1 cellular context compared by ENCODE assay signal in genomic region chr16:2500937-2501750, GRCh38.
A peak's percentile ranks its signal among the peaks of the same experiment; 100 is the strongest.
TF ChIP-seq lines count a peak whose summit lies in the region.

No MANE protein-coding gene starts in this region.

TF ChIP-seq in K562, 482 proteins besides CTCF, POLR2A, EP300 and RAD21 (continued from another document):
- TF ChIP-seq AFF1 (IDR thresholded peaks at IDR 0.05; ENCODE audit: low read depth in 1 of 2, partially characterized antibody in 2 of 2), result no peak
- TF ChIP-seq HLTF (IDR thresholded peaks at IDR 0.05), result no peak
- TF ChIP-seq TAL1 (IDR thresholded peaks at IDR 0.05), result no peak
- TF ChIP-seq E2F3 (CRISPR knock-in tag; IDR thresholded peaks at IDR 0.05), result no peak
- TF ChIP-seq HMGN3 (IDR thresholded peaks at IDR 0.05; ENCODE audit: borderline replicate concordance, extremely low read depth, insufficient read length, low read depth, low read length), result peak; percentile 63
- TF ChIP-seq ZNF384 (IDR thresholded peaks at IDR 0.05; ENCODE audit: low read depth, low read length), result no peak
- no peak for TF ChIP-seq SMAD2 (IDR thresholded peaks at IDR 0.05; ENCODE audit: low read depth, low read length)
- no peak for TF ChIP-seq POLR2AphosphoS5 (IDR thresholded peaks at IDR 0.05; ENCODE audit: control insufficient read depth, insufficient read depth, low read depth, low read length)
- no peak for TF ChIP-seq NCOR1 (IDR thresholded peaks at IDR 0.05)
- TF ChIP-seq TEAD2 (tag; IDR thresholded peaks at IDR 0.05), result no peak
- no peak for TF ChIP-seq PHB2 (IDR thresholded peaks at IDR 0.05; ENCODE audit: low read depth)
- TF ChIP-seq PTRF (tag; IDR thresholded peaks at IDR 0.05), result no peak
- TF ChIP-seq SRSF9 (IDR thresholded peaks at IDR 0.05; ENCODE audit: borderline replicate concordance, low read depth, low read length), result no peak
- TF ChIP-seq BACH1 (tag; IDR thresholded peaks at IDR 0.05), result no peak
- no peak for TF ChIP-seq ZNF561 (CRISPR knock-in tag; conservative IDR thresholded peaks at IDR 0.05)
- TF ChIP-seq RFX5 (IDR thresholded peaks at IDR 0.05; ENCODE audit: low read depth, low read length), result no peak
- no peak for TF ChIP-seq PTTG1 (tag; IDR thresholded peaks at IDR 0.05; ENCODE audit: low read depth)
- peak; percentile 38; the same call in 1 of the 2 replicates for TF ChIP-seq CBX1 (IDR thresholded peaks at IDR 0.05; ENCODE audit: low read depth)
- 0 out of 2 replicates have a peak, but pooled peaks have one; percentile 13 for TF ChIP-seq NCOA1 (IDR thresholded peaks at IDR 0.05; ENCODE audit: low read depth)
- TF ChIP-seq LARP7 (IDR thresholded peaks at IDR 0.05), result no peak
- TF ChIP-seq ZNF830 (CRISPR knock-in tag; IDR thresholded peaks at IDR 0.05), result no peak
- TF ChIP-seq ZNF707 (CRISPR knock-in tag; conservative IDR thresholded peaks at IDR 0.05), result no peak
- no peak for TF ChIP-seq XRCC3 (IDR thresholded peaks at IDR 0.05)
- TF ChIP-seq HNRNPUL1 (IDR thresholded peaks at IDR 0.05; ENCODE audit: low read length), result no peak
- TF ChIP-seq ZNF780A (CRISPR knock-in tag; IDR thresholded peaks at IDR 0.05), result no peak
- TF ChIP-seq NR0B1 (IDR thresholded peaks at IDR 0.05; ENCODE audit: partially characterized antibody), result no peak
- no peak for TF ChIP-seq RNF2 (IDR thresholded peaks at IDR 0.05)
- peak; percentile 64 for TF ChIP-seq ZFX (CRISPR knock-in tag; IDR thresholded peaks at IDR 0.05)
- TF ChIP-seq ARNT (IDR thresholded peaks at IDR 0.05), result no peak
- TF ChIP-seq SIN3B (IDR thresholded peaks at IDR 0.05; ENCODE audit: low read depth), result no peak; the same call in 1 of the 2 replicates
- TF ChIP-seq HDAC6 (IDR thresholded peaks at IDR 0.05; ENCODE audit: low read depth, low read length), result no peak
- TF ChIP-seq NCOA4 (IDR thresholded peaks at IDR 0.05; ENCODE audit: partially characterized antibody), result no peak
- TF ChIP-seq ZBTB5 (IDR thresholded peaks at IDR 0.05), result no peak
